ENCODE assay signal across 2 cellular contexts in genomic region chr12:92076106-92076505, GRCh38.
TF ChIP-seq lines count a peak whose summit lies in the region.

No MANE protein-coding gene starts in this region.

TF ChIP-seq in SK-N-SH, 30 proteins besides CTCF, POLR2A, EP300 and RAD21 (continued from another document):
- no peak for TF ChIP-seq ZBTB33 (IDR thresholded peaks at IDR 0.05; ENCODE audit: borderline replicate concordance, low read depth)

TF ChIP-seq in SK-N-SH treated with all-trans-retinoic acid at 6 μM for 48 hours, 23 proteins besides CTCF, POLR2A, EP300 and RAD21 (continued from another document):
- TF ChIP-seq PATZ1 (CRISPR knock-in tag; IDR thresholded peaks at IDR 0.05; ENCODE audit: borderline replicate concordance) (no peak), ZFP30 (CRISPR knock-in tag; IDR thresholded peaks at IDR 0.05) (no peak), TOX (CRISPR knock-in tag; IDR thresholded peaks at IDR 0.05; ENCODE audit: borderline replicate concordance) (no peak), PPARA (CRISPR knock-in tag; IDR thresholded peaks at IDR 0.05; ENCODE audit: borderline replicate concordance) (no peak), CSRNP3 (CRISPR knock-in tag; IDR thresholded peaks at IDR 0.05) (no peak), ZFP3 (CRISPR knock-in tag; IDR thresholded peaks at IDR 0.05) (no peak), OSR1 (CRISPR knock-in tag; IDR thresholded peaks at IDR 0.05) (no peak), POU6F1 (CRISPR knock-in tag; IDR thresholded peaks at IDR 0.05; ENCODE audit: borderline replicate concordance, low read depth) (no peak)
